In the genomic region with DNA sequence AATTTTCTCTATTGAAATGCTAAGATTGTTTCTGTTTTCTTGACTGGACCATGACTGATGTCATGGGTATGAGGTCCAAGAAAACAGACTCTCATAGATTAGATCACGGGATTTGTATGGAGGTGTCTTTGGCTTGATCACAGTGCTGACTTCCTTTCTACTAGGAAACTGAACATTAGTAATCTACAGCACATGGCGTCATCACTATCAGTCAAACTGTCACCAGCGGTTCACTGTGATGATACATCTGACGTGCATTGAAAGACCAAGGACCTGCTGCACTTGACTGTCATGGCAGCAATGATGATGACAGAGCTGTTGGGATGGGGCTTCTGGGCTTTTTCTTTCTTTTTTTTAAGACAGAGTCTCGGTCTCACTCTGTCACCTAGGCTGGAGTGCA, we compare ENCODE assay signal across 13 cellular contexts.
"Had no signal": no experiment of that assay in that cellular context is flagged by ENCODE, and none has a peak within 500 bp of the region (broad histone marks: within the 10 kb centered on the region; RNA-seq: fewer than 3 reads in every experiment).

No MANE protein-coding gene starts in this region.

- H3K4me2 ChIP-seq: SK-N-SH had no signal

- ATAC-seq: body of pancreas; heart right ventricle; naive thymus-derived CD4-positive, alpha-beta T cell had no signal

- H3K27me3 ChIP-seq: body of pancreas, dorsolateral prefrontal cortex, heart right ventricle, right atrium auricular region, testis had no signal

- H3K36me3 ChIP-seq: heart right ventricle, prostate gland, right atrium auricular region had no signal

- H3K9ac ChIP-seq: SK-N-SH had no signal

- H3K9me3 ChIP-seq: body of pancreas, prostate gland, SK-N-SH, testis had no signal

- H3K27ac ChIP-seq: body of pancreas, dorsolateral prefrontal cortex, heart right ventricle, prostate gland, right atrium auricular region, testis had no signal

- H3K4me1 ChIP-seq: prostate gland, testis had no signal

- H3K4me3 ChIP-seq: body of pancreas, dorsolateral prefrontal cortex, heart right ventricle, prostate gland, right atrium auricular region, testis had no signal

- FAIRE-seq: colon had no signal

- DNase-seq: activated T-cell treated with anti-CD3 and anti-CD28 coated beads for 4 hours; amniotic stem cell; body of pancreas; central memory CD4-positive, alpha-beta T cell; dorsolateral prefrontal cortex; heart right ventricle; kidney glomerular epithelial cell; naive thymus-derived CD4-positive, alpha-beta T cell; SK-N-SH; testis had no signal
